19 cellular contexts compared by ENCODE assay signal in the genomic region with DNA sequence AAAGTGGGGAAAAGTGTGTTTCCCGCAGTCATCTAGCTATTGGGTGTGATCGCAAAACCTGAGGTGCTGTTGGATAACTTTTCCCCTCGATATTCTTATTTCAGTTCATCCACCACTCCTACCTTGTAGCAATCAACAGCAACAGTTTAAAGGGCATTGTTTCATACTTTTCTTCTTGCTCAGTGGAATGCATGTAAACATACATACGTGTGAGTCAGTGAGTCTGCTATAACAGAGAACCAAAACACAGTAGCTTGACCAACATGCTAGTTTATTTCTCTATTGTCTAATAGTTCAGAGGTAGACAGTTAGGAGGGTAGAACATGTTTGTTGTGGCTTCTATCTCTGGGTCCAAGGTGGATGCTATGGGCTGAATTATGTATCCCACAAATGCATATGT.
DNase-seq lines count a peak whose midpoint lies in the region; ATAC-seq, FAIRE-seq and TF ChIP-seq lines count a peak whose summit lies in the region.
"Had no signal": no experiment of that assay in that cellular context is flagged by ENCODE, and none has a peak within 500 bp of the region (broad histone marks: within the 10 kb centered on the region; RNA-seq: fewer than 3 reads in every experiment).

No MANE protein-coding gene starts in this region.

- H4K20me1 ChIP-seq in HepG2 (ENCODE audit: insufficient read depth, low read length) (no peaks in the 10 kb centered on the region), PC-3 (ENCODE audit: low read length) (no peaks in the 10 kb centered on the region)
- H4K20me1 ChIP-seq: BLaER1 treated with 17β-estradiol and CSF1 and Interleukin-3, amounts not matched to agents 10 nM and 100 nM had no signal

- intact Hi-C loops in HepG2 (cut with micrococcal nuclease; ENCODE audit: unreplicated experiment), result no loop called here
- intact Hi-C loops in right lobe of liver (cut with DNase I), result no loop called here
- intact Hi-C loops in PC-3 (cut with micrococcal nuclease), result no loop called here
- intact Hi-C loops in cardiac septum (cut with DNase I), result no loop called here

- DNase-seq in HepG2 (ENCODE audit: low spot score) (peak; percentile 21), right lobe of liver (no peak), PC-3 (peak; percentile 44), epithelial cell of esophagus (ENCODE audit: low read depth) (peak; percentile 62), iris pigment epithelial cell (ENCODE audit: low read depth) (peak; percentile 28), cardiac septum (ENCODE audit: low spot score) (no peak), GM10266 (ENCODE audit: extremely low spot score) (no peak)
- no peak for DNase-seq in activated CD8-positive, alpha-beta memory T cell treated with anti-CD3 and anti-CD28 coated beads, Interleukin-2, amount 50 U/mL, for 48 hours
- DNase-seq: 8988T; Calu3; CD8-positive, alpha-beta T cell; DMS79 treated with DMSO at 0.1 percent for 48 hours; GOT3; H7 had no signal

- H2AFZ ChIP-seq in HepG2 (ENCODE audit: low read length) (no peak overlapping the region), PC-3 (ENCODE audit: low read length) (no peak overlapping the region)

- no peaks in the 10 kb centered on the region for H3K9me2 ChIP-seq in PC-3 (replicated peaks; ENCODE audit: low read length)

- H3K4me1 ChIP-seq in HepG2 (ENCODE audit: insufficient read depth, low read length), result peaks cover 17% of the 10 kb centered on the region
- H3K4me1 ChIP-seq in right lobe of liver, result no peaks in the 10 kb centered on the region
- peaks cover 6% of the 10 kb centered on the region for H3K4me1 ChIP-seq in PC-3 (ENCODE audit: insufficient read depth, low read length)
- H3K4me1 ChIP-seq: BLaER1 treated with 17β-estradiol and CSF1 and Interleukin-3, amounts not matched to agents 10 nM and 100 nM had no signal

- no peak overlapping the region for H3K4me3 ChIP-seq in HepG2 (replicated peaks in 1 of 3; ENCODE audit: insufficient read depth in 1 of 3, low read depth in 2 of 3, low read length in 3 of 3)
- H3K4me3 ChIP-seq in right lobe of liver, result no peak overlapping the region
- no peak overlapping the region for H3K4me3 ChIP-seq in PC-3 (ENCODE audit: low read length)
- no peak overlapping the region for H3K4me3 ChIP-seq in epithelial cell of esophagus (ENCODE audit: low read length)
- H3K4me3 ChIP-seq: BLaER1 treated with 17β-estradiol and CSF1 and Interleukin-3, amounts not matched to agents 10 nM and 100 nM had no signal

- no peaks in the 10 kb centered on the region for H3K9me3 ChIP-seq in HepG2 (ENCODE audit: low read length)
- no peaks in the 10 kb centered on the region for H3K9me3 ChIP-seq in right lobe of liver
- no peaks in the 10 kb centered on the region for H3K9me3 ChIP-seq in PC-3 (ENCODE audit: low read length)

- TF ChIP-seq POLR2A in HepG2 (IDR thresholded peaks at IDR 0.05; ENCODE audit: insufficient read depth in 1 of 2, low read depth in 2 of 2, low read length in 2 of 2), result no peak
- TF ChIP-seq POLR2A in right lobe of liver (IDR thresholded peaks at IDR 0.05), result no peak

- H3K36me3 ChIP-seq in HepG2 (replicated peaks in 1 of 2; ENCODE audit: control insufficient read depth in 1 of 2, insufficient read depth in 2 of 2, low read length in 2 of 2) (no peaks in the 10 kb centered on the region), right lobe of liver (no peaks in the 10 kb centered on the region), PC-3 (ENCODE audit: low read depth, low read length) (no peaks in the 10 kb centered on the region)
- H3K36me3 ChIP-seq: BLaER1 treated with 17β-estradiol and CSF1 and Interleukin-3, amounts not matched to agents 10 nM and 100 nM had no signal

- no peaks in the 10 kb centered on the region for H3F3A ChIP-seq in PC-3 (ENCODE audit: low read length, unreplicated experiment)

- H3K4me2 ChIP-seq in HepG2 (ENCODE audit: low read depth, low read length), result no peak overlapping the region
- H3K4me2 ChIP-seq in PC-3 (ENCODE audit: low read length), result 0 out of 2 replicates have a peak overlapping the region, but pooled peaks have one; percentile 19
- H3K4me2 ChIP-seq: BLaER1 treated with 17β-estradiol and CSF1 and Interleukin-3, amounts not matched to agents 10 nM and 100 nM had no signal

- H3K27ac ChIP-seq in HepG2 (ENCODE audit: extremely low read length, insufficient read depth, low read length) (no peak overlapping the region), right lobe of liver (no peak overlapping the region), PC-3 (ENCODE audit: low read length) (no peak overlapping the region)
- H3K27ac ChIP-seq: BLaER1 treated with 17β-estradiol and CSF1 and Interleukin-3, amounts not matched to agents 10 nM and 100 nM had no signal

- H3K27me3 ChIP-seq in HepG2 (ENCODE audit: control insufficient read depth in 1 of 2, insufficient read depth in 2 of 2, low read length in 2 of 2) (0 out of 5 replicates have a peak, but pooled peaks cover 0 to 8% of the 10 kb centered on the region in 2 experiments), right lobe of liver (no peaks in the 10 kb centered on the region), PC-3 (ENCODE audit: low read length) (peaks cover 3% of the 10 kb centered on the region)
- H3K27me3 ChIP-seq: BLaER1 treated with 17β-estradiol and CSF1 and Interleukin-3, amounts not matched to agents 10 nM and 100 nM had no signal

- peak; percentile 72 for ATAC-seq in HepG2
- ATAC-seq in right lobe of liver, result no peak
- peak; percentile 51 for ATAC-seq in PC-3
- ATAC-seq: CD8-positive, alpha-beta T cell had no signal

- 54% methylated on average over 4 of the region's 4 CpGs for WGBS in HepG2 (ENCODE audit: low lambda C conversion rate)
- 79% methylated on average over 4 of the region's 4 CpGs for WGBS in right lobe of liver (ENCODE audit: insufficient coverage, low coverage, low lambda C conversion rate, missing lambda C conversion rate)

- TF ChIP-seq CTCF in HepG2 (CRISPR knock-in tag; IDR thresholded peaks at IDR 0.05) (no peak), right lobe of liver (IDR thresholded peaks at IDR 0.05) (no peak), PC-3 (conservative IDR thresholded peaks at IDR 0.05; ENCODE audit: low read depth, low read length) (no peak), epithelial cell of esophagus (IDR thresholded peaks at IDR 0.05; ENCODE audit: insufficient read depth, low read depth, low read length, missing control alignments) (no peak), GM10266 (IDR thresholded peaks at IDR 0.05; ENCODE audit: control insufficient read depth, insufficient read depth, low read depth, missing control alignments) (no peak)

- H3K9ac ChIP-seq in HepG2 (ENCODE audit: insufficient read depth, low read depth, low read length) (no peak overlapping the region), PC-3 (ENCODE audit: low read length) (no peak overlapping the region)
- H3K9ac ChIP-seq: BLaER1 treated with 17β-estradiol and CSF1 and Interleukin-3, amounts not matched to agents 10 nM and 100 nM had no signal

- H3K79me2 ChIP-seq in HepG2 (ENCODE audit: insufficient read depth, low read length), result no peaks in the 10 kb centered on the region
- H3K79me2 ChIP-seq in PC-3 (ENCODE audit: low read length), result no peaks in the 10 kb centered on the region

- no peak for FAIRE-seq in HepG2 (lab: Jason Lieb, UNC)
- FAIRE-seq: G401.6, GM12892, GM18507, HTR-8/SVneo had no signal

- CTCF ChIA-PET in HepG2 (lab: Yijun Ruan, JAX; ENCODE audit: low intra/inter-chr PET ratio, low total read pairs) (no interaction called here), PC-3 (lab: Charles Lee) (no interaction called here)

- POLR2A ChIA-PET in HepG2 (lab: Yijun Ruan, JAX), result interaction anchor here (1.3 kb wide), 1 partner anchor 320 kb away, joined by 4 read pairs; no protein-coding TSS in a partner anchor
- POLR2A ChIA-PET in PC-3 (lab: Charles Lee; ENCODE audit: unreplicated experiment), result interaction anchor here (0.6 kb wide), 1 partner anchor 617 kb away, joined by 4 read pairs; no protein-coding TSS in a partner anchor

- BruUV-seq in HepG2 (replicated peaks; lab: Mats Ljungman, UMichigan) (no TSS peak), PC-3 (replicated peaks; lab: Mats Ljungman, UMichigan) (no TSS peak)

- TF ChIP-seq EP300 in HepG2 (IDR thresholded peaks at IDR 0.05; ENCODE audit: low read depth in 2 of 2, low read length in 2 of 2) (no peak), HepG2 (CRISPR knock-in tag; IDR thresholded peaks at IDR 0.05; ENCODE audit: borderline replicate concordance) (no peak)

- no peak for TF ChIP-seq RAD21 in HepG2 (CRISPR knock-in tag; IDR thresholded peaks at IDR 0.05)

- in situ Hi-C loops in HepG2 (cut with HindIII; ENCODE audit: extremely low pct_ligation_motif_present, low pct_unique_long_range_greater_than_20kb), result no loop called here

TF ChIP-seq in HepG2, 621 proteins besides CTCF, POLR2A, EP300 and RAD21 (continues in another document):
- TF ChIP-seq PPARG (CRISPR knock-in tag; conservative IDR thresholded peaks at IDR 0.05), result no peak
- no peak for TF ChIP-seq MEIS1 (CRISPR knock-in tag; IDR thresholded peaks at IDR 0.05; ENCODE audit: borderline replicate concordance)
- TF ChIP-seq FOXA3 (CRISPR knock-in tag; IDR thresholded peaks at IDR 0.05), result peak; percentile 32; the same call in 1 of the 2 replicates
- TF ChIP-seq TEAD3 (CRISPR knock-in tag; optimal IDR thresholded peaks at IDR 0.05; ENCODE audit: borderline replicate concordance), result peak; percentile 51
- no peak for TF ChIP-seq SUZ12 (IDR thresholded peaks at IDR 0.05; ENCODE audit: low read depth, low read length)
- no peak for TF ChIP-seq ZBTB7B (CRISPR knock-in tag; IDR thresholded peaks at IDR 0.05)
- peak; percentile 20; the same call in 1 of the 2 replicates for TF ChIP-seq FOSL2 (CRISPR knock-in tag; IDR thresholded peaks at IDR 0.05)
- no peak for TF ChIP-seq FOXP1 (IDR thresholded peaks at IDR 0.05)
- peak; percentile 25; the same call in 1 of the 2 replicates for TF ChIP-seq FOXP1 (CRISPR knock-in tag; IDR thresholded peaks at IDR 0.05)

Comparison
In these comparisons a context has a peak if more than half of its experiments do, and no peak if none do; other contexts are left out.
1. ATAC-seq: peak in HepG2 (single experiment) and PC-3 (single experiment); none in right lobe of liver (0 of 4).
2. DNase-seq: peak in HepG2 (single experiment), PC-3 (single experiment), epithelial cell of esophagus (single experiment) and iris pigment epithelial cell (single experiment); none in right lobe of liver (0 of 3), activated CD8-positive, alpha-beta memory T cell treated with anti-CD3 and anti-CD28 coated beads, Interleukin-2, amount 50 U/mL, for 48 hours (single experiment), cardiac septum (single experiment) and GM10266 (single experiment).